ENCODE assay signal across 8 cellular contexts in the genomic region with DNA sequence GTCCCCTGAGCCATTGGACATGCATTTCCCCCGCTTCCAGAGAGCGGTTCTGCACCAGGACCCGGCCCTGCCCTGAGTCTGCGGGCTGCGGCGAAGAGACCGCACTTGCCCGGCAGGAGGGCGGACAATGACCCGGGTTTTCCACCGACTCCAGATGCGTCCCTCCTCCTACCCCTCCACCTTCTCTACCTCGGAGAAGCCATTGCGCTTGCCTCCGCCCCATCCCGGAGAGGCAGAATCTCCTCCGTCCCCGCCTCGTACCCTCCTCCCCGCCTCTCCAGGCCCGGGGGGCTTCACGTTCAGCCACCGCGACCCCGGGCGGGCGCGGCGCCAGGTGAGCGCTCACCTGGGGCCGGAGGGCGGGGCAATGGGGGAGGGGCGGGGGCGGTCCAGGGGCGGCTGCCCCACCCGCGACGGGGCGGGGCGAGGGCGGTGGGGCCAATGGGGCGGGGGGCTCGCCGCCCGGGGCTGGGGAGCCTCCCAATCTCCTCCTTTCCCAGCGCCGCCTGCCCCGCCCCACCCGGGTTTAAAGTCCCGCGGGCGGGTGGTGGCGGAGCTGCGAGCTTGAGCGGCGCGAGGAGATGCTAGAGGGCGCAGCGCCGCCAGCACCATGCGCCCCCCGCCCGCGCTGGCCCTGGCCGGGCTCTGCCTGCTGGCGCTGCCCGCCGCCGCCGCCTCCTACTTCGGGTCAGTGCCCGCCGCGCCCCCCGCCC. TPM values are rescaled to one million over a fixed set of nuclear protein-coding genes. Genes with fewer than 3 reads are reported as not detected.
DNase-seq lines count a peak whose midpoint lies in the region; FAIRE-seq and TF ChIP-seq lines count a peak whose summit lies in the region.

TSS of gene WNT9B (plus strand) at position 555 of the 713 bp plus-strand sequence. CDS start at position 611, 56 bp downstream.

- H3K27ac ChIP-seq in transverse colon = no peak within 1 kb of the TSS

- intact Hi-C loops in lower leg skin (cut with DNase I; ENCODE audit: low total_unique reads) = no loop called here
- intact Hi-C loops in transverse colon (cut with DNase I; ENCODE audit: low total_unique reads) = no loop called here

- no peak for DNase-seq in D721Med (ENCODE audit: insufficient read length, low spot score)
- DNase-seq in NCI-H2081 treated with DMSO at 0.1 percent for 48 hours (lab: John Stamatoyannopoulos, UW) = peak; percentile 7
- no peak for DNase-seq in bronchial epithelial cell (ENCODE audit: low read depth)
- no peak for DNase-seq in lower leg skin (ENCODE audit: low spot score in 2 of 2)
- peak; percentile 75 for DNase-seq in transverse colon
- DNase-seq in foreskin melanocyte = no peak
- DNase-seq in NK-92 (lab: John Stamatoyannopoulos, UW; ENCODE audit: unreplicated experiment) = no peak
- DNase-seq in amniotic stem cell (lab: John Stamatoyannopoulos, UW) = no peak

- no peaks in the 10 kb centered on the region for H3K36me3 ChIP-seq in bronchial epithelial cell (ENCODE audit: control insufficient read depth, insufficient read depth, low read length)
- H3K36me3 ChIP-seq in transverse colon = no peaks in the 10 kb centered on the region

- H3K9me3 ChIP-seq in transverse colon = no peaks in the 10 kb centered on the region

- 3 to 5% methylated on average over 33 to 42 of the region's 75 CpGs for WGBS in lower leg skin, 2 donors
- WGBS in transverse colon (ENCODE audit: low coverage in 1 of 2), 2 donors = 3% methylated on average over 31 of the region's 75 CpGs; no CpG with 5 or more reads in 1 of the 2 donors

- H3K27me3 ChIP-seq in bronchial epithelial cell (ENCODE audit: control insufficient read depth, insufficient read depth, low read length) (peaks cover 30% of the 10 kb centered on the region), transverse colon (peaks cover 77% of the 10 kb centered on the region)

- TF ChIP-seq CTCF in D721Med (IDR thresholded peaks at IDR 0.05; ENCODE audit: insufficient read depth, missing control alignments) (peak; percentile 26), bronchial epithelial cell (IDR thresholded peaks at IDR 0.05; ENCODE audit: insufficient read depth, low read length, severe bottlenecking) (peak; percentile 12), lower leg skin (IDR thresholded peaks at IDR 0.05) (no peak), transverse colon (IDR thresholded peaks at IDR 0.05) (no peak)

- TF ChIP-seq EP300 in transverse colon (IDR thresholded peaks at IDR 0.05; ENCODE audit: low read depth) = no peak

- H3K4me3 ChIP-seq in bronchial epithelial cell (ENCODE audit: low read depth, low read length) = peak within 1 kb of the TSS; percentile 19
- H3K4me3 ChIP-seq in lower leg skin (ENCODE audit: low read depth, poor library complexity, severe bottlenecking) = peak within 1 kb of the TSS; percentile 8
- peak within 1 kb of the TSS in 3 of 4 donors; percentile 15 to 40 (median 32) for H3K4me3 ChIP-seq in transverse colon

- peaks cover 4 to 13% (median 9%) of the 10 kb centered on the region in 4 donors for H3K4me1 ChIP-seq in transverse colon

- FAIRE-seq in D721Med (lab: Jason Lieb, UNC) (no peak), bronchial epithelial cell (lab: Jason Lieb, UNC) (no peak)

- TF ChIP-seq POLR2A in lower leg skin (IDR thresholded peaks at IDR 0.05) (no peak), transverse colon (IDR thresholded peaks at IDR 0.05) (no peak)

- in situ Hi-C loops in transverse colon (cut with MboI; ENCODE audit: low pct_ligation_motif_present in 1 of 4, low pct_unique_long_range_greater_than_20kb in 1 of 4, low sequenced_read_pairs in 3 of 4) = no loop called here

RNA-seq across cellular contexts. Expression of gene WNT9B, which starts in this region (rescaled TPM):
- total RNA-seq in bronchial epithelial cell (not detected in 2 replicates), lower leg skin (1 to 10 TPM in 1 of 4 donors, under 1 TPM in 3; 0.75 to 1.1 (median 0.86) TPM), transverse colon (not detected)

Comparison
In these comparisons a context has a peak if more than half of its experiments do, and no peak if none do; other contexts are left out.
1. Peak in DNase-seq and H3K4me3 ChIP-seq in transverse colon; RNA of the gene not detected or under 1 TPM.
2. CTCF ChIP-seq: peak in D721Med (single experiment) and bronchial epithelial cell (single experiment); none in lower leg skin (0 of 3) and transverse colon (0 of 5).
3. Peak in every context shown above with its lines, with median percentiles within 50 percentile points of each other: H3K4me3 ChIP-seq.